7 cellular contexts compared by ENCODE assay signal in genomic region chr7:2821161-2821841, GRCh38. TPM values are rescaled to one million over a fixed set of nuclear protein-coding genes. Genes with fewer than 3 reads are reported as not detected.
DNase-seq lines count a peak whose midpoint lies in the region; ATAC-seq and TF ChIP-seq lines count a peak whose summit lies in the region.

No MANE protein-coding gene starts in this region.

- TF ChIP-seq POLR2A in sigmoid colon (IDR thresholded peaks at IDR 0.05) = no peak

- 28 to 57% methylated on average over 12 of the region's 12 CpGs for WGBS in sigmoid colon, 2 donors

- H3K36me3 ChIP-seq in sigmoid colon = no peaks in the 10 kb centered on the region

- H3K27ac ChIP-seq in sigmoid colon = peak overlapping the region; percentile 6 to 60 (median 52)

- ATAC-seq in HG02840 (IDR thresholded peaks at IDR 0.05; ENCODE audit: low FRiP score, unreplicated experiment) = peak; percentile 40

- H3K4me1 ChIP-seq in sigmoid colon = peaks cover 0 to 86% (median 75%) of the 10 kb centered on the region in 4 donors

- DNase-seq in NCI-H69 (lab: John Stamatoyannopoulos, UW) (peak; percentile 95), fibroblast of gingiva (ENCODE audit: low read depth) (peak; percentile 78), sigmoid colon (peak; percentile 49), amygdala (lab: John Stamatoyannopoulos, UW) (no peak)
- no peak for DNase-seq in activated CD4-positive, alpha-beta T cell treated with anti-CD3 and anti-CD28 coated beads, Interleukin-2, amount 50 U/mL, for 1 hour

- intact Hi-C loops in sigmoid colon (cut with DNase I) = no loop called here

- no peaks in the 10 kb centered on the region for H3K27me3 ChIP-seq in sigmoid colon

- TF ChIP-seq CTCF in GM12872 (IDR thresholded peaks at IDR 0.05; ENCODE audit: insufficient read depth, low read depth, low read length) (peak; percentile 5; the same call in 1 of the 3 replicates), sigmoid colon (IDR thresholded peaks at IDR 0.05) (no peak)

- TF ChIP-seq EP300 in sigmoid colon (IDR thresholded peaks at IDR 0.05) = no peak

- no peak overlapping the region for H3K4me3 ChIP-seq in sigmoid colon

- H3K9me3 ChIP-seq in sigmoid colon = no peaks in the 10 kb centered on the region

RNA-seq across cellular contexts. Expression of gene GNA12, which starts 22.8 kb away (rescaled TPM):
- total RNA-seq in sigmoid colon = 10 to 100 TPM; 21.4 to 46.5 (median 24.6) TPM
- 10 to 100 TPM; 13.2 to 22.7 (median 18.6) TPM for polyA plus RNA-seq in sigmoid colon

Comparison
In these comparisons a context has a peak if more than half of its experiments do, and no peak if none do; other contexts are left out.
1. DNase-seq: peak in NCI-H69 (single experiment), fibroblast of gingiva (single experiment) and sigmoid colon (single experiment); none in activated CD4-positive, alpha-beta T cell treated with anti-CD3 and anti-CD28 coated beads, Interleukin-2, amount 50 U/mL, for 1 hour (single experiment) and amygdala (0 of 56).